ENCODE assay signal across 18 cellular contexts in the genomic region with DNA sequence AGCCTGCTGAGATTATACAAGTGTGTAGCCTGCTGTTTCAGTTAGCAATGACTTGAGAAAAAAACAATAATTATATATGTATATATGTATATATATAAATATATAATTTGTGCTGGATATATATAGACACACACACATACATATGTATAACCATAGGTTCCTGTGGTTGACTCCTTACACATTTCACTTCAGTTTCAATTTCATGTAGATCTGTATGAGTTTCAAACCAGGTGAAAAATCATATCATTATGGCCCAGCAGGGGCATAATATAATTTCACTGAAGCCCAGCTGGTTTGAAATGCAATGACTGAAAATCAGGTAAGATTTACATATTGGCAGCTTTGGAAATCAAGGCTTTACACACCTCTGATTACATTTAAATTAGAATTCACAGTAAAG.
A peak's percentile ranks its signal among the peaks of the same experiment; 100 is the strongest.
DNase-seq lines count a peak whose midpoint lies in the region; ATAC-seq, FAIRE-seq and TF ChIP-seq lines count a peak whose summit lies in the region.
"Had no signal": no experiment of that assay in that cellular context is flagged by ENCODE, and none has a peak within 500 bp of the region (broad histone marks: within the 10 kb centered on the region; RNA-seq: fewer than 3 reads in every experiment).

No MANE protein-coding gene starts in this region.

- DNase-seq in A549 (ENCODE audit: low read depth in 1 of 2, low spot score in 1 of 2) (no peak), GM12878 (ENCODE audit: low read depth, low spot score) (no peak), GM10266 (ENCODE audit: extremely low spot score) (no peak), DMS153 (lab: John Stamatoyannopoulos, UW) (no peak)
- no peak for DNase-seq in activated naive CD4-positive, alpha-beta T cell (lab: John Stamatoyannopoulos, UW)
- DNase-seq: activated CD4-positive, alpha-beta T cell treated with anti-CD3 and anti-CD28 coated beads for 36 hours; activated naive CD8-positive, alpha-beta T cell treated with anti-CD3 and anti-CD28 coated beads for 36 hours; effector CD8-positive, alpha-beta T cell; lower lobe of right lung; NCI-H1930; NCI-H774; sigmoid colon had no signal

- H3K27ac ChIP-seq in A549, result peak overlapping the region; percentile 88 to 94
- H3K27ac ChIP-seq in GM12878 (ENCODE audit: control insufficient read depth, insufficient read depth), result no peak overlapping the region
- H3K27ac ChIP-seq: gastroesophageal sphincter, KMS-11, lower lobe of right lung, sigmoid colon had no signal

- H3K4me2 ChIP-seq in A549 (peak overlapping the region; percentile 69), GM12878 (ENCODE audit: control insufficient read depth, insufficient read depth) (no peak overlapping the region)
- H3K4me2 ChIP-seq: KMS-11 had no signal

- TF ChIP-seq POLR2A in A549 (IDR thresholded peaks at IDR 0.05; ENCODE audit: low read length), result no peak
- TF ChIP-seq POLR2A in GM12878 (IDR thresholded peaks at IDR 0.05; ENCODE audit: low read depth, low read length), result no peak

- SMC1A ChIA-PET in GM12878 (lab: Charles Lee; ENCODE audit: uncharacterized antibody, unreplicated experiment), result interaction anchor here (1.0 kb wide), 1 partner anchor 1733 kb away, joined by 3 read pairs; no protein-coding TSS in a partner anchor

- RAD21 ChIA-PET in GM12878 (lab: Charles Lee; ENCODE audit: unreplicated experiment), result no interaction called here

- POLR2A ChIA-PET in A549 (lab: Yijun Ruan, JAX), result no interaction called here
- POLR2A ChIA-PET in GM12878 (lab: Charles Lee), result no interaction called here

- H3K4me3 ChIP-seq in A549 (no peak overlapping the region), GM12878 (no peak overlapping the region)
- H3K4me3 ChIP-seq: BLaER1 treated with 17β-estradiol and CSF1 and Interleukin-3, amounts not matched to agents 10 nM and 100 nM; gastroesophageal sphincter; lower lobe of right lung; sigmoid colon had no signal

- intact Hi-C loops in GM12878 (cut with micrococcal nuclease; ENCODE audit: unreplicated experiment), result no loop called here

- no peaks in the 10 kb centered on the region for H3K9me3 ChIP-seq in A549
- H3K9me3 ChIP-seq in GM12878 (replicated peaks; ENCODE audit: control insufficient read depth, insufficient read depth, low read length), result no peaks in the 10 kb centered on the region
- H3K9me3 ChIP-seq: BLaER1 treated with 17β-estradiol and CSF1 and Interleukin-3, amounts not matched to agents 10 nM and 100 nM; gastroesophageal sphincter; lower lobe of right lung had no signal

- no TSS peak for BruUV-seq in GM12878 (replicated peaks; lab: Mats Ljungman, UMichigan)

- in situ Hi-C loops in GM12878 (cut with MboI), result no loop called here

- no peak for TF ChIP-seq RAD21 in A549 (conservative IDR thresholded peaks at IDR 0.05 in 1 of 2, IDR thresholded peaks at IDR 0.05 in 1 of 2)
- no peak for TF ChIP-seq RAD21 in GM12878 (IDR thresholded peaks at IDR 0.05; ENCODE audit: insufficient read depth, low read depth, low read length)

- no peak for TF ChIP-seq CTCF in A549 (IDR thresholded peaks at IDR 0.05)
- TF ChIP-seq CTCF in GM12878 (IDR thresholded peaks at IDR 0.05 in 2 of 3, conservative IDR thresholded peaks at IDR 0.05 in 1 of 3; ENCODE audit: control insufficient read depth in 2 of 3, extremely low read depth in 1 of 3, insufficient read depth in 1 of 3, low read depth in 3 of 3, low read length in 3 of 3), result no peak
- TF ChIP-seq CTCF in GM10266 (IDR thresholded peaks at IDR 0.05; ENCODE audit: control insufficient read depth, insufficient read depth, low read depth, missing control alignments), result no peak

- ATAC-seq in A549 (peak; percentile 23 to 33; a peak in 2 of 6 replicates), GM19463 (IDR thresholded peaks at IDR 0.05; ENCODE audit: unreplicated experiment) (peak; percentile 28), HG03442 (IDR thresholded peaks at IDR 0.05; ENCODE audit: unreplicated experiment) (peak; percentile 49), GM12878 (peak; percentile 41; the same call in 2 of the 3 replicates), HG03571 (IDR thresholded peaks at IDR 0.05; ENCODE audit: unreplicated experiment) (no peak)
- ATAC-seq: gastroesophageal sphincter, lower lobe of right lung had no signal

- CTCF ChIA-PET in A549 (lab: Yijun Ruan, JAX), result no interaction called here
- CTCF ChIA-PET in GM12878 (lab: Yijun Ruan, JAX), result interaction anchor here (0.7 kb wide), 1 partner anchor 765 kb away, joined by 3 read pairs; no protein-coding TSS in a partner anchor

- no peak for FAIRE-seq in A549 (lab: Jason Lieb, UNC)
- FAIRE-seq in GM12878 (lab: Jason Lieb, UNC), result no peak

- no peaks in the 10 kb centered on the region for H3K36me3 ChIP-seq in GM12878 (ENCODE audit: control insufficient read depth in 2 of 2, insufficient read depth in 2 of 2, low read length in 1 of 2)
- H3K36me3 ChIP-seq: BLaER1 treated with 17β-estradiol and CSF1 and Interleukin-3, amounts not matched to agents 10 nM and 100 nM; gastroesophageal sphincter; lower lobe of right lung; sigmoid colon had no signal

- TF ChIP-seq EP300 in A549 (IDR thresholded peaks at IDR 0.05) (no peak), GM12878 (IDR thresholded peaks at IDR 0.05; ENCODE audit: borderline replicate concordance in 1 of 2, control insufficient read depth in 1 of 2, low read depth in 2 of 2, low read length in 2 of 2) (no peak)

- H2AFZ ChIP-seq in GM12878 (ENCODE audit: control insufficient read depth, low read depth, low read length), result no peak overlapping the region

- H3K4me1 ChIP-seq in A549, result peaks cover 26% of the 10 kb centered on the region
- H3K4me1 ChIP-seq in GM12878 (ENCODE audit: control insufficient read depth, insufficient read depth, low read length), result no peaks in the 10 kb centered on the region
- H3K4me1 ChIP-seq: gastroesophageal sphincter, lower lobe of right lung, sigmoid colon had no signal

- H4K20me1 ChIP-seq in GM12878 (ENCODE audit: control insufficient read depth, insufficient read depth), result no peaks in the 10 kb centered on the region
- H4K20me1 ChIP-seq: BLaER1 treated with 17β-estradiol and CSF1 and Interleukin-3, amounts not matched to agents 10 nM and 100 nM had no signal

- no peaks in the 10 kb centered on the region for H3K27me3 ChIP-seq in GM12878 (replicated peaks in 1 of 2; ENCODE audit: control insufficient read depth in 2 of 2, insufficient read depth in 2 of 2, low read length in 1 of 2)
- H3K27me3 ChIP-seq: BLaER1 treated with 17β-estradiol and CSF1 and Interleukin-3, amounts not matched to agents 10 nM and 100 nM; gastroesophageal sphincter; sigmoid colon had no signal

- H3K79me2 ChIP-seq in GM12878 (ENCODE audit: control insufficient read depth, insufficient read depth, low read length), result no peaks in the 10 kb centered on the region

- H3K9ac ChIP-seq in GM12878 (ENCODE audit: control insufficient read depth, insufficient read depth, low read length), result no peak overlapping the region
- H3K9ac ChIP-seq: BLaER1 treated with 17β-estradiol and CSF1 and Interleukin-3, amounts not matched to agents 10 nM and 100 nM; KMS-11 had no signal

TF ChIP-seq in A549, 52 proteins besides CTCF, POLR2A, EP300 and RAD21:
- TF ChIP-seq, protein P1, sequence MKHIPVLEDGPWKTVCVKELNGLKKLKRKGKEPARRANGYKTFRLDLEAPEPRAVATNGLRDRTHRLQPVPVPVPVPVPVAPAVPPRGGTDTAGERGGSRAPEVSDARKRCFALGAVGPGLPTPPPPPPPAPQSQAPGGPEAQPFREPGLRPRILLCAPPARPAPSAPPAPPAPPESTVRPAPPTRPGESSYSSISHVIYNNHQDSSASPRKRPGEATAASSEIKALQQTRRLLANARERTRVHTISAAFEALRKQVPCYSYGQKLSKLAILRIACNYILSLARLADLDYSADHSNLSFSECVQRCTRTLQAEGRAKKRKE (CRISPR knock-in tag; IDR thresholded peaks at IDR 0.05; ENCODE audit: low read depth), result no peak
- TF ChIP-seq GATA3 (IDR thresholded peaks at IDR 0.05; ENCODE audit: borderline replicate concordance), result no peak
- TF ChIP-seq POLR2AphosphoS2 (conservative IDR thresholded peaks at IDR 0.05; ENCODE audit: low read length), result no peak
- no peak for TF ChIP-seq ZC3H11A (IDR thresholded peaks at IDR 0.05)

TF ChIP-seq in GM12878, 131 proteins besides CTCF, POLR2A, EP300 and RAD21:
- TF ChIP-seq, protein P2, sequence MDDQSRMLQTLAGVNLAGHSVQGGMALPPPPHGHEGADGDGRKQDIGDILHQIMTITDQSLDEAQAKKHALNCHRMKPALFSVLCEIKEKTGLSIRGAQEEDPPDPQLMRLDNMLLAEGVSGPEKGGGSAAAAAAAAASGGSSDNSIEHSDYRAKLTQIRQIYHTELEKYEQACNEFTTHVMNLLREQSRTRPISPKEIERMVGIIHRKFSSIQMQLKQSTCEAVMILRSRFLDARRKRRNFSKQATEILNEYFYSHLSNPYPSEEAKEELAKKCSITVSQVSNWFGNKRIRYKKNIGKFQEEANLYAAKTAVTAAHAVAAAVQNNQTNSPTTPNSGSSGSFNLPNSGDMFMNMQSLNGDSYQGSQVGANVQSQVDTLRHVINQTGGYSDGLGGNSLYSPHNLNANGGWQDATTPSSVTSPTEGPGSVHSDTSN (IDR thresholded peaks at IDR 0.05; ENCODE audit: insufficient replicate concordance, low read depth, low read length), result no peak
- TF ChIP-seq, protein P3, sequence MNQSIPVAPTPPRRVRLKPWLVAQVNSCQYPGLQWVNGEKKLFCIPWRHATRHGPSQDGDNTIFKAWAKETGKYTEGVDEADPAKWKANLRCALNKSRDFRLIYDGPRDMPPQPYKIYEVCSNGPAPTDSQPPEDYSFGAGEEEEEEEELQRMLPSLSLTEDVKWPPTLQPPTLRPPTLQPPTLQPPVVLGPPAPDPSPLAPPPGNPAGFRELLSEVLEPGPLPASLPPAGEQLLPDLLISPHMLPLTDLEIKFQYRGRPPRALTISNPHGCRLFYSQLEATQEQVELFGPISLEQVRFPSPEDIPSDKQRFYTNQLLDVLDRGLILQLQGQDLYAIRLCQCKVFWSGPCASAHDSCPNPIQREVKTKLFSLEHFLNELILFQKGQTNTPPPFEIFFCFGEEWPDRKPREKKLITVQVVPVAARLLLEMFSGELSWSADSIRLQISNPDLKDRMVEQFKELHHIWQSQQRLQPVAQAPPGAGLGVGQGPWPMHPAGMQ (IDR thresholded peaks at IDR 0.05; ENCODE audit: borderline replicate concordance), result no peak
- TF ChIP-seq BCL11A (IDR thresholded peaks at IDR 0.05; ENCODE audit: low read depth, low read length) (no peak), RCOR1 (conservative IDR thresholded peaks at IDR 0.05; ENCODE audit: low read depth, low read length) (no peak), HDAC2 (IDR thresholded peaks at IDR 0.05) (no peak)
